In genomic region chr20:25697132-25697446, GRCh38 we compare ENCODE assay signal across 8 cellular contexts. TPM values are rescaled to one million over a fixed set of nuclear protein-coding genes. Genes with fewer than 3 reads are reported as not detected.
DNase-seq lines count a peak whose midpoint lies in the region; ATAC-seq and TF ChIP-seq lines count a peak whose summit lies in the region.

No MANE protein-coding gene starts in this region.

- H4K20me1 ChIP-seq in MM.1S (ENCODE audit: insufficient read depth, low read length): no peaks in the 10 kb centered on the region

- no peaks in the 10 kb centered on the region for H3F3A ChIP-seq in MM.1S (ENCODE audit: insufficient read depth, low read length)

- peak overlapping the region; percentile 86 to 98 (median 96) for H3K27ac Mint-ChIP-seq in nephron

- peak overlapping the region; percentile 95 for H2AFZ ChIP-seq in MM.1S (ENCODE audit: low read length)

- peak overlapping the region; percentile 97 for H3K4me3 Mint-ChIP-seq in nephron

- H3K9me2 ChIP-seq in MM.1S (replicated peaks; ENCODE audit: insufficient read depth, low read length): no peaks in the 10 kb centered on the region

- H3K9me3 ChIP-seq in BE2C (no peaks in the 10 kb centered on the region), MM.1S (replicated peaks; ENCODE audit: insufficient read depth, low read length) (no peaks in the 10 kb centered on the region), ectodermal cell (ENCODE audit: control insufficient read depth, low read length) (no peaks in the 10 kb centered on the region)

- CTCF ChIA-PET in GM10248 (lab: Yijun Ruan, JAX): no interaction called here

- H3K27ac ChIP-seq in MM.1S (ENCODE audit: low read length) (no peak overlapping the region), ectodermal cell (ENCODE audit: insufficient read depth, low read depth, low read length, poor library complexity, severe bottlenecking) (no peak overlapping the region)

- peak overlapping the region; percentile 84; the same call in 1 of the 2 replicates for H3K9ac ChIP-seq in MM.1S (ENCODE audit: low read length)

- no peaks in the 10 kb centered on the region for H3K27me3 Mint-ChIP-seq in nephron (ENCODE audit: low read depth)

- H3K36me3 Mint-ChIP-seq in nephron (ENCODE audit: low read depth): peaks cover 15% of the 10 kb centered on the region

- no peak for TF ChIP-seq CTCF in BE2C (IDR thresholded peaks at IDR 0.05; ENCODE audit: low read depth, low read length)
- no peak for TF ChIP-seq CTCF in MM.1S (IDR thresholded peaks at IDR 0.05; ENCODE audit: low read length)
- no peak for TF ChIP-seq CTCF in nephron (IDR thresholded peaks at IDR 0.05; ENCODE audit: unreplicated experiment in 3 of 3)
- no peak for TF ChIP-seq CTCF in GM10248 (IDR thresholded peaks at IDR 0.05; ENCODE audit: control extremely low read depth, extremely low read depth, low read depth, missing control alignments)

- peaks cover 22% of the 10 kb centered on the region for H3K9me3 Mint-ChIP-seq in nephron

- H3K36me3 ChIP-seq in BE2C: no peaks in the 10 kb centered on the region
- H3K36me3 ChIP-seq in MM.1S (replicated peaks; ENCODE audit: insufficient read depth, low read length): no peaks in the 10 kb centered on the region
- H3K36me3 ChIP-seq in ectodermal cell (ENCODE audit: control insufficient read depth, insufficient read depth, low read length): no peaks in the 10 kb centered on the region

- peaks cover 8% of the 10 kb centered on the region; the same call in 1 of the 2 replicates for H3K79me2 ChIP-seq in MM.1S (ENCODE audit: low read length)

- peaks cover 19% of the 10 kb centered on the region for H3K4me1 Mint-ChIP-seq in nephron

- no CpG with 5 or more reads among the region's 3 CpGs for WGBS in ectodermal cell, 2 experiments

- H3K4me1 ChIP-seq in BE2C: no peaks in the 10 kb centered on the region
- no peaks in the 10 kb centered on the region for H3K4me1 ChIP-seq in MM.1S (ENCODE audit: low read length)
- no peaks in the 10 kb centered on the region for H3K4me1 ChIP-seq in ectodermal cell (ENCODE audit: control insufficient read depth, insufficient read depth, low read length)

- H3K4me2 ChIP-seq in MM.1S (ENCODE audit: low read depth, low read length): peak overlapping the region; percentile 74

- ATAC-seq in activated CD4-positive, CD25-positive, alpha-beta regulatory T cell treated with anti-CD3 and anti-CD28 coated beads, Interleukin-2, amount 50 U/mL, for 24 hours: no peak

- POLR2A ChIA-PET in GM10248 (lab: Yijun Ruan, JAX): no interaction called here

- no peaks in the 10 kb centered on the region for H3K27me3 ChIP-seq in BE2C
- H3K27me3 ChIP-seq in MM.1S (replicated peaks; ENCODE audit: insufficient read depth, low read length): no peaks in the 10 kb centered on the region
- H3K27me3 ChIP-seq in ectodermal cell (ENCODE audit: control insufficient read depth, insufficient read depth, low read length, poor library complexity, severe bottlenecking): no peaks in the 10 kb centered on the region

- no peak for DNase-seq in BE2C
- no peak for DNase-seq in MM.1S
- DNase-seq in GM10248 (ENCODE audit: extremely low spot score): no peak
- no peak for DNase-seq in iPS-NIHi7 (ENCODE audit: extremely low spot score)
- no peak for DNase-seq in DMS 273 treated with DMSO at 0.1 percent for 48 hours (lab: John Stamatoyannopoulos, UW)

- H3K4me3 ChIP-seq in BE2C (ENCODE audit: low read depth, low read length) (peak overlapping the region; percentile 81), MM.1S (ENCODE audit: low read length) (peak overlapping the region; percentile 95), ectodermal cell (ENCODE audit: insufficient read depth, low read depth, low read length) (peak overlapping the region; percentile 89)

RNA-seq across cellular contexts. Expression of gene ZNF337, which starts 0.4 kb away (rescaled TPM):
- polyA plus RNA-seq in BE2C (2012; ENCODE audit: insufficient read depth, insufficient read length, low read depth): 13.0 TPM
- 14.5 TPM for polyA plus RNA-seq in ectodermal cell (2013, experiment 1 of 4)
- 14.3 TPM for polyA plus RNA-seq in ectodermal cell (2013, experiment 2 of 4)
- polyA plus RNA-seq in ectodermal cell (2013, experiment 3 of 4): 10.0 TPM
- polyA plus RNA-seq in ectodermal cell (2013, experiment 4 of 4): 11.8 TPM
